In the genomic region with DNA sequence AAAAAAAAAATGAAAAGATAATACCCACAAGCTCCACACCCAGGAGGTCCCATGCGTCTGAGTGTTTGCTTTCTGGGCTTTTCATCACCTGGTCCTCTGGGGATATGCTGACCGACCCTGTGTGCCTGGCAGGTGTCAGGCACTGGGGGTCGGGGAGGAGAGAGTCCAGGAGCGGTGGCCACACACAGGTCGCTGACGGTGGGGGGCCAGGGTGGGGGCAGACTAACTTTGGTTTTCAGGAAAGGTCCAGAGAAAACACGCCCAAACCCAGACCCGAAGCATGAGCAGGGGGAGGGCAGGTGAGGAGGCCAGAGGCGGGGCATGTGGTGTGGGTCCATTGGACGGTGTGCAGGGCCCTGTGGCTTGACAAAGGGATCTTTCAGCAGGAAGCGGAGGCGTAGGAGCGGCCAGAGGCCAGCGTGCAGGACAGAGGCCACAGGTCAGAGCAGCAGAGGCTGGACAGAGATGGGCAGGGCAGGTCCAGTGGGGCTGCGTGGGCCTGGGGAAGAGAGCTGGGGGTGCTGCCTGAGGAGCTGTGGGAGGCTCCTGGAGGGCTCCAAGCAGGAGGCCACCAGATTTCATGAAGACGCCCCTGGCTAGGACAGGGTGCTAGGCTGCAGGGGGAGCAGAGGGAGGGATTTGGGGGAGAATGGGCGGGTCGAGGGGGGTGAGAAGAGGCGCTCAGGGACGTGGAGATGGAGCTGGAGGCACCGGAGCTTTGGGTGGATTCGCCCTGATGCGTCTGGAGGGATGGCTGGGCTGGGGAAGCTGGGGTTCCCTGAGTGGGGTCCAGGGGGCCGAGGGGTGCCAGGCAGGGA, we compare ENCODE assay signal across 7 cellular contexts. TPM values are rescaled to one million over a fixed set of nuclear protein-coding genes. Genes with fewer than 3 reads are reported as not detected.
DNase-seq lines count a peak whose midpoint lies in the region; TF ChIP-seq lines count a peak whose summit lies in the region.
"Had no signal": no experiment of that assay in that cellular context is flagged by ENCODE, and none has a peak within 500 bp of the region (broad histone marks: within the 10 kb centered on the region; RNA-seq: fewer than 3 reads in every experiment).

No MANE protein-coding gene starts in this region.

- no TSS peak for BruUV-seq in MCF 10A (replicated peaks; lab: Mats Ljungman, UMichigan)

- TF ChIP-seq CTCF in MCF 10A (IDR thresholded peaks at IDR 0.05; ENCODE audit: unreplicated experiment): no peak

- H3K4me3 Mint-ChIP-seq in T-helper 2 cell treated with Interferon-gamma antibody and Interleukin-4, amounts not matched to agents 5 μg/mL and 100 μg/mL, for 36 hours: peak overlapping the region; percentile 76
- H3K4me3 Mint-ChIP-seq in MCF 10A (ENCODE audit: unreplicated experiment): peak overlapping the region; percentile 76

- H3K4me1 Mint-ChIP-seq in T-helper 2 cell treated with Interferon-gamma antibody and Interleukin-4, amounts not matched to agents 5 μg/mL and 100 μg/mL, for 36 hours (ENCODE audit: low read depth): peaks cover 3% of the 10 kb centered on the region
- peaks cover 15% of the 10 kb centered on the region for H3K4me1 Mint-ChIP-seq in MCF 10A (ENCODE audit: insufficient read depth, unreplicated experiment)

- peak overlapping the region; percentile 70 for H3K27ac Mint-ChIP-seq in T-helper 2 cell treated with Interferon-gamma antibody and Interleukin-4, amounts not matched to agents 5 μg/mL and 100 μg/mL, for 36 hours
- no peak overlapping the region for H3K27ac Mint-ChIP-seq in MCF 10A (ENCODE audit: low read depth, unreplicated experiment)

- CTCF ChIA-PET in MCF 10A (lab: Yijun Ruan, JAX): interaction anchor here (0.5 to 2.7 kb wide), 8 partner anchors 20 to 100 kb away, joined by 3 to 12 read pairs (median 4); no protein-coding TSS in a partner anchor

- POLR2A ChIA-PET in MCF 10A (lab: Yijun Ruan, JAX): interaction anchor here (0.6 to 2.0 kb wide), 2 partner anchors 37 to 132 kb away, joined by 3 to 8 read pairs; no protein-coding TSS in a partner anchor

- DNase-seq in T-helper 2 cell treated with Interferon-gamma antibody and Interleukin-4, amounts not matched to agents 5 μg/mL and 100 μg/mL, for 36 hours (ENCODE audit: low spot score): no peak
- DNase-seq in T-helper 2 cell: no peak
- DNase-seq in MCF 10A (ENCODE audit: unreplicated experiment): no peak
- no peak for DNase-seq in skeletal muscle cell (ENCODE audit: low read depth)
- DNase-seq in MV-4-11 (lab: John Stamatoyannopoulos, UW): no peak
- DNase-seq in stimulated activated CD4-positive, alpha-beta T cell treated with anti-CD3 and anti-CD28 coated beads, Interleukin-2, amount 100 ng/mL, for 24 hours: no peak
- DNase-seq: NCI-H1048 had no signal

- H3K4me3 ChIP-seq in skeletal muscle cell (ENCODE audit: low read depth, low read length): peak overlapping the region; percentile 54

- no peaks in the 10 kb centered on the region for H3K9me3 Mint-ChIP-seq in T-helper 2 cell treated with Interferon-gamma antibody and Interleukin-4, amounts not matched to agents 5 μg/mL and 100 μg/mL, for 36 hours
- H3K9me3 Mint-ChIP-seq in MCF 10A (ENCODE audit: unreplicated experiment): no peaks in the 10 kb centered on the region

- H3K27me3 Mint-ChIP-seq in T-helper 2 cell treated with Interferon-gamma antibody and Interleukin-4, amounts not matched to agents 5 μg/mL and 100 μg/mL, for 36 hours (ENCODE audit: low read depth): peaks cover 27% of the 10 kb centered on the region
- no peaks in the 10 kb centered on the region for H3K27me3 Mint-ChIP-seq in MCF 10A (ENCODE audit: insufficient read depth, unreplicated experiment)

- no peaks in the 10 kb centered on the region for H3K36me3 Mint-ChIP-seq in T-helper 2 cell treated with Interferon-gamma antibody and Interleukin-4, amounts not matched to agents 5 μg/mL and 100 μg/mL, for 36 hours (ENCODE audit: low read depth)
- no peaks in the 10 kb centered on the region for H3K36me3 Mint-ChIP-seq in MCF 10A (ENCODE audit: insufficient read depth, unreplicated experiment)

- intact Hi-C loops in MCF 10A (cut with micrococcal nuclease): loop anchor here (2.0 kb wide), 1 partner anchor 35 kb away; no protein-coding TSS in a partner anchor

RNA-seq across cellular contexts. Expression of gene RNF223, which starts 15.8 kb away (rescaled TPM):
- total RNA-seq in MCF 10A (2022): 0.30 and 0.37 TPM in 2 replicates

RNA-seq across cellular contexts. Expression of gene AGRN, which starts 38.4 kb away (rescaled TPM):
- 286 and 303 TPM in 2 replicates for total RNA-seq in MCF 10A (2022)

RNA-seq across cellular contexts. Expression of gene ISG15, which starts 45.0 kb away (rescaled TPM):
- total RNA-seq in MCF 10A (2022): 7.4 and 8.8 TPM in 2 replicates

RNA-seq across cellular contexts. Expression of gene C1orf159, which starts 57.6 kb away (rescaled TPM):
- 15.7 and 18.6 TPM in 2 replicates for total RNA-seq in MCF 10A (2022)

RNA-seq across cellular contexts. Expression of gene HES4, which starts 58.4 kb away (rescaled TPM):
- total RNA-seq in MCF 10A (2022): 42.1 and 42.6 TPM in 2 replicates
